1 cellular context compared by ENCODE assay signal in genomic region chr20:33541074-33541473, GRCh38.
TF ChIP-seq lines count a peak whose summit lies in the region.

No MANE protein-coding gene starts in this region.

TF ChIP-seq in HepG2, 621 proteins besides CTCF, POLR2A, EP300 and RAD21 (continued from another document):
- TF ChIP-seq, protein P1, sequence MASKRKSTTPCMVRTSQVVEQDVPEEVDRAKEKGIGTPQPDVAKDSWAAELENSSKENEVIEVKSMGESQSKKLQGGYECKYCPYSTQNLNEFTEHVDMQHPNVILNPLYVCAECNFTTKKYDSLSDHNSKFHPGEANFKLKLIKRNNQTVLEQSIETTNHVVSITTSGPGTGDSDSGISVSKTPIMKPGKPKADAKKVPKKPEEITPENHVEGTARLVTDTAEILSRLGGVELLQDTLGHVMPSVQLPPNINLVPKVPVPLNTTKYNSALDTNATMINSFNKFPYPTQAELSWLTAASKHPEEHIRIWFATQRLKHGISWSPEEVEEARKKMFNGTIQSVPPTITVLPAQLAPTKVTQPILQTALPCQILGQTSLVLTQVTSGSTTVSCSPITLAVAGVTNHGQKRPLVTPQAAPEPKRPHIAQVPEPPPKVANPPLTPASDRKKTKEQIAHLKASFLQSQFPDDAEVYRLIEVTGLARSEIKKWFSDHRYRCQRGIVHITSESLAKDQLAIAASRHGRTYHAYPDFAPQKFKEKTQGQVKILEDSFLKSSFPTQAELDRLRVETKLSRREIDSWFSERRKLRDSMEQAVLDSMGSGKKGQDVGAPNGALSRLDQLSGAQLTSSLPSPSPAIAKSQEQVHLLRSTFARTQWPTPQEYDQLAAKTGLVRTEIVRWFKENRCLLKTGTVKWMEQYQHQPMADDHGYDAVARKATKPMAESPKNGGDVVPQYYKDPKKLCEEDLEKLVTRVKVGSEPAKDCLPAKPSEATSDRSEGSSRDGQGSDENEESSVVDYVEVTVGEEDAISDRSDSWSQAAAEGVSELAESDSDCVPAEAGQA (IDR thresholded peaks at IDR 0.05; ENCODE audit: low read depth), result no peak
- TF ChIP-seq, protein P1 (CRISPR knock-in tag; IDR thresholded peaks at IDR 0.05; ENCODE audit: borderline replicate concordance), result no peak
- TF ChIP-seq HNF4A (CRISPR knock-in tag; IDR thresholded peaks at IDR 0.05) (peak; percentile 68), ZNF30 (CRISPR knock-in tag; IDR thresholded peaks at IDR 0.05) (0 out of 2 replicates have a peak, but pooled peaks have one; percentile 30), ZNF430 (CRISPR knock-in tag; IDR thresholded peaks at IDR 0.05) (no peak), EED (CRISPR knock-in tag; IDR thresholded peaks at IDR 0.05) (no peak), ZNF768 (CRISPR knock-in tag; IDR thresholded peaks at IDR 0.05) (no peak), PCBP2 (optimal IDR thresholded peaks at IDR 0.05; ENCODE audit: low read depth, low read length, poor library complexity, severe bottlenecking) (no peak), CCDC6 (CRISPR knock-in tag; IDR thresholded peaks at IDR 0.05) (peak; percentile 55; the same call in 1 of the 2 replicates)
